ENCODE assay signal across 1 cellular context in the genomic region with DNA sequence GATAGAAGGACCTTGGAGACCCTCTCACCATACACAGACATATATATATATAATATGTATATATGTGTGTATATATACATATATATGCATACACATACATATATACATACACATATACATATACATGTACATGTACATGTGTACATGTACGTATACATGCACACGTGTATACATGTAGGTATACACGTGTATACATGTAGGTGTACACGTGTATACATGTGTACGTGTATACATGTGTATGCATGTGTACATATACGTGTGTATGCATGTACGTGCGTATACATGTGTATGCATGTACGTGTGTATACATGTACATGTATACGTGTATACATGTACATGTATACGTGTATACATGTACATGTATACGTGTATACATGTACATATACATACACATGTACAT.
A peak's percentile ranks its signal among the peaks of the same experiment; 100 is the strongest.
TF ChIP-seq lines count a peak whose summit lies in the region.

No MANE protein-coding gene starts in this region.

TF ChIP-seq in HepG2, 621 proteins besides CTCF, POLR2A, EP300 and RAD21:
- TF ChIP-seq MZF1 (CRISPR knock-in tag; IDR thresholded peaks at IDR 0.05; ENCODE audit: borderline replicate concordance), result no peak
- TF ChIP-seq RBM22 (optimal IDR thresholded peaks at IDR 0.05; ENCODE audit: low read length), result no peak
- TF ChIP-seq, protein P1, sequence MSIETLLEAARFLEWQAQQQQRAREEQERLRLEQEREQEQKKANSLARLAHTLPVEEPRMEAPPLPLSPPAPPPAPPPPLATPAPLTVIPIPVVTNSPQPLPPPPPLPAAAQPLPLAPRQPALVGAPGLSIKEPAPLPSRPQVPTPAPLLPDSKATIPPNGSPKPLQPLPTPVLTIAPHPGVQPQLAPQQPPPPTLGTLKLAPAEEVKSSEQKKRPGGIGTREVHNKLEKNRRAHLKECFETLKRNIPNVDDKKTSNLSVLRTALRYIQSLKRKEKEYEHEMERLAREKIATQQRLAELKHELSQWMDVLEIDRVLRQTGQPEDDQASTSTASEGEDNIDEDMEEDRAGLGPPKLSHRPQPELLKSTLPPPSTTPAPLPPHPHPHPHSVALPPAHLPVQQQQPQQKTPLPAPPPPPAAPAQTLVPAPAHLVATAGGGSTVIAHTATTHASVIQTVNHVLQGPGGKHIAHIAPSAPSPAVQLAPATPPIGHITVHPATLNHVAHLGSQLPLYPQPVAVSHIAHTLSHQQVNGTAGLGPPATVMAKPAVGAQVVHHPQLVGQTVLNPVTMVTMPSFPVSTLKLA (IDR thresholded peaks at IDR 0.05), result peak; percentile 98
